ENCODE assay signal across 9 cellular contexts in the genomic region with DNA sequence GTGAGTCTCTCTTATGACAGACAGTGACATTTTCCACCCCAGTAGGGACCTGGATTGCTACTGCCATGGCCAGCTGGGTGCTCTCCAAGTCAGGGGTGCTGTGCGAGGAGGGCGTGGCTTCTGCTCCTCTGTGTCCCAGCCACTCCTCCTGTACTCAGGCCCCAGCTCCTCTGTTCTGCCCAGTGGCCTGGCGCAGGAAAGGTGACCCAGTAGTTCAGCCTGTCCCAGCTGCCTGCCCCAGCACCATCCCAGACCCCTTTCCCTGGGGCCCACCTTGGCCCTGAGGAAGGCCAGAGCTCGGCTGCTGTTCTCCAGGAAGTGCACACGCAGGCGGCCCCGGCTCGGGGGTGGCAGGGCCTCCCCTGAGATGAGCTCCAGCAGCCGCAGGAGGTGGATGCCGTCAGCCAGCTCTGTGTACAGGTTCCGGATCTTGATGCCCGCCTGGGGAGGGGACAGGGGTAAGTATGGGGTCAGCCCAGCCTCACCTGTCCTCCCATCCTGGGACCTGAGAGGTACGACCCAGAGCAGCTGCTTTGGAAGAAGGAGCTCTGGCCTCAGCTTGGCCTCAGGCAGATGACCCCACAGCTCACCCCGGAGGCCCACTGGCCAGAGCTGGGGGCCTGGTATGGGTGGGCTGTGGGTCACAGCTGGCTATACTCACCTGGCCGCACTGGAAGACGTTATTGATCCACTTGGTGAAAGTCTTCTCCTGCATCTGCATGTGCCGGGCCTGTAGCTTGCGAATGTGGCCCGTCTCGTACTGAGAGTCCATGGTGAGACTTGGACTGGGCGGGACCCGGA. TPM values are rescaled to one million over a fixed set of nuclear protein-coding genes. Genes with fewer than 3 reads are reported as not detected.
DNase-seq lines count a peak whose midpoint lies in the region; ATAC-seq and TF ChIP-seq lines count a peak whose summit lies in the region.
"Had no signal": no experiment of that assay in that cellular context is flagged by ENCODE, and none has a peak within 500 bp of the region (broad histone marks: within the 10 kb centered on the region; RNA-seq: fewer than 3 reads in every experiment).

No MANE protein-coding gene starts in this region.

- peaks cover 21% of the 10 kb centered on the region for H3K4me1 Mint-ChIP-seq in T-helper 17 cell

- ATAC-seq in SK-N-SH treated with all-trans-retinoic acid at 6 μM for 48 hours (no peak), T-helper 17 cell (peak; percentile 22), Right ventricle myocardium superior (ENCODE audit: poor library complexity) (peak; percentile 78), GM18517 (IDR thresholded peaks at IDR 0.05; ENCODE audit: unreplicated experiment) (no peak)

- CTCF ChIA-PET in SK-N-SH (lab: Yijun Ruan, JAX), result interaction anchor here (1.1 to 6.1 kb wide), 5 partner anchors 9 to 119 kb away, joined by 3 to 52 read pairs (median 6); partner anchors contain the start of genes JMJD7 and MAPKBP1

- H3K27ac ChIP-seq in SK-N-SH (ENCODE audit: low read depth in 2 of 2, low read length in 1 of 2) (peak overlapping the region in 1 of 2 experiments; percentile 97; a peak in 1 of 4 replicates), skin epidermis (peak overlapping the region in 11 of 21 experiments; percentile 17 to 91 (median 59))

- no peaks in the 10 kb centered on the region for H3K36me3 Mint-ChIP-seq in T-helper 17 cell (ENCODE audit: low read depth)

- H3K36me3 ChIP-seq in SK-N-SH (replicated peaks in 1 of 2; ENCODE audit: control insufficient read depth in 1 of 2, insufficient read depth in 2 of 2, low read length in 1 of 2), result peaks cover 0 to 4% of the 10 kb centered on the region in 2 experiments

- peaks cover 16% of the 10 kb centered on the region for H3F3A ChIP-seq in SK-N-SH (replicated peaks; ENCODE audit: insufficient read depth)

- 98% methylated on average over 9 of the region's 22 CpGs for WGBS in SK-N-SH (ENCODE audit: low lambda C conversion rate)

- intact Hi-C loops in Right ventricle myocardium superior (cut with DNase I), result no loop called here

- DNase-seq in SK-N-SH, result peak; percentile 42
- DNase-seq in T-helper 17 cell, result no peak
- DNase-seq in Right ventricle myocardium superior, result peak; percentile 87
- DNase-seq in ecto neural progenitor cell (ENCODE audit: low spot score), result no peak
- DNase-seq in inferior parietal cortex (ENCODE audit: extremely low spot score), result no peak
- DNase-seq: cortex of kidney had no signal

- no peaks in the 10 kb centered on the region for H3K27me3 ChIP-seq in SK-N-SH (ENCODE audit: insufficient read depth)

- no peak overlapping the region for H2AFZ ChIP-seq in SK-N-SH (ENCODE audit: low read depth)

- H3K79me2 ChIP-seq in SK-N-SH (ENCODE audit: insufficient read depth), result no peaks in the 10 kb centered on the region

- TF ChIP-seq RAD21 in SK-N-SH (IDR thresholded peaks at IDR 0.05; ENCODE audit: low read length), result no peak

- H3K27me3 Mint-ChIP-seq in T-helper 17 cell, result no peaks in the 10 kb centered on the region

- POLR2A ChIA-PET in SK-N-SH (lab: Yijun Ruan, JAX), result no interaction called here

- no peaks in the 10 kb centered on the region for H3K9me3 ChIP-seq in SK-N-SH
- H3K9me3 ChIP-seq in T-helper 17 cell (ENCODE audit: control insufficient read depth, low read length, poor library complexity, severe bottlenecking), result no peaks in the 10 kb centered on the region

- TF ChIP-seq EP300 in SK-N-SH (IDR thresholded peaks at IDR 0.05; ENCODE audit: borderline replicate concordance in 1 of 2, low read depth in 1 of 2, low read length in 1 of 2), result no peak

- no peak overlapping the region for H3K9ac ChIP-seq in SK-N-SH

- no peaks in the 10 kb centered on the region for H3K9me2 ChIP-seq in SK-N-SH

- H3K4me2 ChIP-seq in SK-N-SH, result no peak overlapping the region

- H4K20me1 ChIP-seq in SK-N-SH (ENCODE audit: insufficient read depth), result no peaks in the 10 kb centered on the region

- no peak for TF ChIP-seq CTCF in SK-N-SH (IDR thresholded peaks at IDR 0.05)

- H3K4me3 Mint-ChIP-seq in T-helper 17 cell, result peak overlapping the region; percentile 73

- peaks cover 12 to 42% of the 10 kb centered on the region in 2 experiments; a peak in 3 of 4 replicates for H3K4me1 ChIP-seq in SK-N-SH (ENCODE audit: control insufficient read depth in 1 of 2, insufficient read depth in 2 of 2, low read depth in 1 of 2, low read length in 1 of 2)

- peak overlapping the region; percentile 97 for H3K27ac Mint-ChIP-seq in T-helper 17 cell

- H3K4me3 ChIP-seq in SK-N-SH (ENCODE audit: low read depth in 2 of 2, low read length in 1 of 2) (no peak overlapping the region), skin epidermis (no peak overlapping the region)

TF ChIP-seq in SK-N-SH, 30 proteins besides CTCF, POLR2A, EP300 and RAD21 (continues in another document):
- TF ChIP-seq POLR2AphosphoS5 (IDR thresholded peaks at IDR 0.05; ENCODE audit: low read depth, low read length) (no peak), RXRA (IDR thresholded peaks at IDR 0.05; ENCODE audit: borderline replicate concordance, low read depth) (no peak), YY1 (IDR thresholded peaks at IDR 0.05; ENCODE audit: low read depth) (no peak), USF1 (IDR thresholded peaks at IDR 0.05; ENCODE audit: borderline replicate concordance, low read depth) (no peak), SMC3 (IDR thresholded peaks at IDR 0.05; ENCODE audit: low read depth, low read length) (no peak), SIN3A (IDR thresholded peaks at IDR 0.05; ENCODE audit: borderline replicate concordance, low read depth, low read length) (no peak), NRF1 (IDR thresholded peaks at IDR 0.05; ENCODE audit: low read depth, low read length) (no peak), TCF12 (IDR thresholded peaks at IDR 0.05) (no peak), GABPA (IDR thresholded peaks at IDR 0.05; ENCODE audit: low read depth) (no peak), EZH2phosphoT487 (IDR thresholded peaks at IDR 0.05; ENCODE audit: borderline replicate concordance, low read depth) (no peak), TAF1 (IDR thresholded peaks at IDR 0.05; ENCODE audit: borderline replicate concordance, low read depth, low read length) (no peak), RCOR1 (IDR thresholded peaks at IDR 0.05; ENCODE audit: low read length) (no peak), RFX5 (IDR thresholded peaks at IDR 0.05; ENCODE audit: low read length) (no peak)

TF ChIP-seq in SK-N-SH treated with all-trans-retinoic acid at 6 μM for 48 hours, 23 proteins besides CTCF, POLR2A, EP300 and RAD21:
- no peak for TF ChIP-seq ZNF70 (CRISPR knock-in tag; IDR thresholded peaks at IDR 0.05)
- no peak for TF ChIP-seq PATZ1 (CRISPR knock-in tag; IDR thresholded peaks at IDR 0.05; ENCODE audit: borderline replicate concordance)
TF ChIP-seq in SK-N-SH treated with all-trans-retinoic acid at 6 μM for 48 hours: peak in this region for 0.

RNA-seq across cellular contexts. Expression of gene SPTBN5, which starts 1.0 kb away (rescaled TPM):
- polyA plus RNA-seq in SK-N-SH (2012; rRNA removed), result 0.23 TPM in 2 replicates
- 0.05 TPM in 2 replicates for polyA plus RNA-seq in SK-N-SH (2012; cell fraction: cytosol; rRNA removed)
- 1.2 and 1.7 TPM in 2 replicates for polyA plus RNA-seq in SK-N-SH (2012; cell fraction: nucleus; rRNA removed)
- total RNA-seq in T-helper 17 cell (1 to 10 TPM; 1.9 to 2.2 TPM), Right ventricle myocardium superior (3.4 TPM)

RNA-seq across cellular contexts. Expression of gene PLA2G4B, which starts 54.2 kb away (rescaled TPM):
- polyA plus RNA-seq in SK-N-SH (2012; rRNA removed), result 5.3 and 6.1 TPM in 2 replicates
- 1.1 and 1.2 TPM in 2 replicates for polyA plus RNA-seq in SK-N-SH (2012; cell fraction: cytosol; rRNA removed)
- polyA plus RNA-seq in SK-N-SH (2012; cell fraction: nucleus; rRNA removed), result 38.2 and 48.8 TPM in 2 replicates
- total RNA-seq in T-helper 17 cell (10 to 100 TPM; 23.1 to 34.8 TPM), Right ventricle myocardium superior (3.6 TPM)

Comparison
In these comparisons a context has a peak if more than half of its experiments do, and no peak if none do; other contexts are left out.
1. DNase-seq: peak in SK-N-SH (single experiment) and Right ventricle myocardium superior (single experiment); none in T-helper 17 cell (0 of 3), ecto neural progenitor cell (single experiment) and inferior parietal cortex (single experiment).
2. ATAC-seq: peak in T-helper 17 cell (single experiment) and Right ventricle myocardium superior (single experiment); none in SK-N-SH treated with all-trans-retinoic acid at 6 μM for 48 hours (single experiment) and GM18517 (single experiment).